In genomic region chr18:47409519-47409918, GRCh38 we compare ENCODE assay signal across 6 cellular contexts.
"Had no signal": no experiment of that assay in that cellular context is flagged by ENCODE, and none has a peak within 500 bp of the region (broad histone marks: within the 10 kb centered on the region; RNA-seq: fewer than 3 reads in every experiment).

No MANE protein-coding gene starts in this region.

- H3K27ac ChIP-seq: HL-60 had no signal

- H2AFZ ChIP-seq: GM23338 had no signal

- H3K4me3 ChIP-seq: GM23338 had no signal

- DNase-seq: H7, HCEC 1CT, HFFc6 had no signal

- H3K4me2 ChIP-seq: GM23338 had no signal

- FAIRE-seq: HepG2 had no signal
